In the genomic region with DNA sequence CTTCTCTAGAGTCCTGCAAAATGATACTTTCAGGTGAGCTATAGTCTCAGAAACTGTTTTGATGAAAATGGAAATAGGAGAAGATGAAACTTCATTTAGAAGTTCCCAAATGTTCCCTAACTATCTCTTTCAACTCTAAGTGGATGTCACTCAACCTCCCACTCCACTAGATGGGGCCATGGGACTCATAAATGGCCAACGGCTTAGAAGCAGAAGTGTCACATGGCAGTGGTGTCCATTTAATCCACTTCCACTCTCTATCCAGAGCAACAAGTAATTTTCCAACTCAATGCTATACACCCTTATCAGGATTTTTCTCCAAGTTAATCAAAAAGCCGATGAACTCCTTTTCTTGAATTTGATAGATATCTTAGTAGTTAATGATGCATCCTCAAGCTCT, we compare ENCODE assay signal across 10 cellular contexts.
DNase-seq lines count a peak whose midpoint lies in the region; ATAC-seq, FAIRE-seq and TF ChIP-seq lines count a peak whose summit lies in the region.
"Had no signal": no experiment of that assay in that cellular context is flagged by ENCODE, and none has a peak within 500 bp of the region (broad histone marks: within the 10 kb centered on the region; RNA-seq: fewer than 3 reads in every experiment).

No MANE protein-coding gene starts in this region.

- no peaks in the 10 kb centered on the region for H3K4me1 ChIP-seq in GM23248 (ENCODE audit: insufficient read depth)
- H3K4me1 ChIP-seq in OCI-LY7 (ENCODE audit: insufficient read depth, low read length, poor library complexity, severe bottlenecking): no peaks in the 10 kb centered on the region

- 27 to 29% methylated on average over 2 of the region's 2 CpGs for WGBS in GM23248 (ENCODE audit: low coverage in 1 of 2, low lambda C conversion rate in 2 of 2, missing lambda C conversion rate in 2 of 2), 2 experiments

- BruUV-seq in OCI-LY7 (replicated peaks; lab: Mats Ljungman, UMichigan): no TSS peak

- intact Hi-C loops in OCI-LY7 (cut with micrococcal nuclease; ENCODE audit: unreplicated experiment): no loop called here

- in situ Hi-C loops in GM23248 (cut with MboI): no loop called here

- H3K79me2 ChIP-seq in GM23248 (ENCODE audit: insufficient read depth): no peaks in the 10 kb centered on the region
- H3K79me2 ChIP-seq in OCI-LY7 (ENCODE audit: insufficient read depth, low read depth, low read length): no peaks in the 10 kb centered on the region

- CTCF ChIA-PET in OCI-LY7 (lab: Charles Lee; ENCODE audit: unreplicated experiment): no interaction called here

- FAIRE-seq in RCC 7860 (lab: Jason Lieb, UNC): no peak
- FAIRE-seq: GM18507 had no signal

- ATAC-seq in HG03571 (IDR thresholded peaks at IDR 0.05; ENCODE audit: unreplicated experiment): no peak

- H2AFZ ChIP-seq in GM23248: no peak overlapping the region
- no peak overlapping the region for H2AFZ ChIP-seq in OCI-LY7 (ENCODE audit: low read length)

- H3K9me2 ChIP-seq in GM23248 (ENCODE audit: insufficient read depth) (no peaks in the 10 kb centered on the region), OCI-LY7 (ENCODE audit: insufficient read depth, low read length) (no peaks in the 10 kb centered on the region)

- H3K27me3 ChIP-seq in GM23248 (replicated peaks; ENCODE audit: insufficient read depth): no peaks in the 10 kb centered on the region; the same call in 1 of the 2 replicates

- POLR2A ChIA-PET in OCI-LY7 (lab: Charles Lee): interaction anchor here (0.7 to 1.6 kb wide), 3 partner anchors 9 to 402 kb away, joined by 3 to 4 read pairs (median 3); no protein-coding TSS in a partner anchor

- H3K27ac ChIP-seq in GM23248 (no peak overlapping the region), OCI-LY7 (ENCODE audit: low read depth, low read length, poor library complexity, severe bottlenecking) (no peak overlapping the region)

- H4K20me1 ChIP-seq in GM23248 (ENCODE audit: insufficient read depth) (no peaks in the 10 kb centered on the region), OCI-LY7 (ENCODE audit: insufficient read depth, low read length) (no peaks in the 10 kb centered on the region)

- no peak overlapping the region for H3K4me2 ChIP-seq in GM23248 (ENCODE audit: unreplicated experiment)
- no peak overlapping the region for H3K4me2 ChIP-seq in OCI-LY7 (ENCODE audit: low read length)

- TF ChIP-seq CTCF in AG09319 (IDR thresholded peaks at IDR 0.05; ENCODE audit: low read depth, low read length) (peak; percentile 32), OCI-LY7 (conservative IDR thresholded peaks at IDR 0.05; ENCODE audit: low read length) (peak; percentile 48), fibroblast of villous mesenchyme (IDR thresholded peaks at IDR 0.05; ENCODE audit: insufficient read depth, low read depth, low read length) (peak; percentile 52)

- no peak overlapping the region for H3K9ac ChIP-seq in GM23248

- H3K9me3 ChIP-seq in GM23248 (ENCODE audit: low read depth) (no peaks in the 10 kb centered on the region), OCI-LY7 (ENCODE audit: low read length) (no peaks in the 10 kb centered on the region)

- H3F3A ChIP-seq in GM23248 (ENCODE audit: insufficient read depth): no peaks in the 10 kb centered on the region

- DNase-seq in AG09319 (ENCODE audit: extremely low read depth, low read depth) (peak; percentile 10), GM23248 (peak; percentile 35), OCI-LY7 (ENCODE audit: low spot score) (peak; percentile 1), fibroblast of villous mesenchyme (ENCODE audit: low read depth) (peak; percentile 41), RCC 7860 (ENCODE audit: low spot score) (no peak), SIG-M5 (lab: John Stamatoyannopoulos, UW) (no peak)
- no peak for DNase-seq in NK-92 treated with Interleukin-12 subunit alpha and Interleukin-12 subunit beta, amount 100 ng/mL, for 24 hours (lab: John Stamatoyannopoulos, UW)
- DNase-seq: NCI-H2029 treated with DMSO at 0.1 percent for 48 hours had no signal

- H3K36me3 ChIP-seq in GM23248 (ENCODE audit: low read depth) (no peaks in the 10 kb centered on the region), OCI-LY7 (ENCODE audit: insufficient read depth, low read length) (no peaks in the 10 kb centered on the region)

- H3K4me3 ChIP-seq in GM23248 (no peak overlapping the region), OCI-LY7 (ENCODE audit: low read depth, low read length, poor library complexity, severe bottlenecking) (no peak overlapping the region), fibroblast of villous mesenchyme (ENCODE audit: low read depth, low read length) (no peak overlapping the region)

Comparison
In these comparisons a context has a peak if more than half of its experiments do, and no peak if none do; other contexts are left out.
1. DNase-seq: peak in AG09319 (single experiment), GM23248 (single experiment), OCI-LY7 (single experiment) and fibroblast of villous mesenchyme (single experiment); none in RCC 7860 (single experiment), SIG-M5 (single experiment) and NK-92 treated with Interleukin-12 subunit alpha and Interleukin-12 subunit beta, amount 100 ng/mL, for 24 hours (single experiment).
2. Peak in every context shown above with its lines, with median percentiles within 50 percentile points of each other: CTCF ChIP-seq.